In genomic region chr9:121498150-121498486, GRCh38 we compare ENCODE assay signal across 8 cellular contexts. TPM values are rescaled to one million over a fixed set of nuclear protein-coding genes. Genes with fewer than 3 reads are reported as not detected.
DNase-seq lines count a peak whose midpoint lies in the region; ATAC-seq and TF ChIP-seq lines count a peak whose summit lies in the region.

No MANE protein-coding gene starts in this region.

- H3K4me1 Mint-ChIP-seq in activated naive CD4-positive, alpha-beta T cell treated with anti-CD3 and anti-CD28 coated beads for 36 hours (ENCODE audit: low read depth): peaks cover 19% of the 10 kb centered on the region

- DNase-seq in Daoy (ENCODE audit: low read depth): peak; percentile 85
- DNase-seq in IMR-90: peak; percentile 72
- peak; percentile 80 for DNase-seq in NOMO-1 treated with DMSO at 0.1 percent for 48 hours (lab: John Stamatoyannopoulos, UW; ENCODE audit: unreplicated experiment)
- DNase-seq in activated naive CD4-positive, alpha-beta T cell treated with anti-CD3 and anti-CD28 coated beads for 36 hours: peak; percentile 69
- DNase-seq in germinal center (ENCODE audit: low spot score): peak; percentile 91
- peak; percentile 98 for DNase-seq in osteoblast (ENCODE audit: insufficient read length, low spot score, missing footprints)
- no peak for DNase-seq in T1000 (lab: John Stamatoyannopoulos, UW)

- no peaks in the 10 kb centered on the region for H3K36me3 Mint-ChIP-seq in activated naive CD4-positive, alpha-beta T cell treated with anti-CD3 and anti-CD28 coated beads for 36 hours (ENCODE audit: low read depth)

- in situ Hi-C loops in IMR-90 (cut with MboI; ENCODE audit: low sequenced_read_pairs): no loop called here

- no peak overlapping the region for H2AK9ac ChIP-seq in IMR-90 (replicated peaks; ENCODE audit: low read depth, low read length, poor library complexity)

- BruUV-seq in IMR-90 (replicated peaks; lab: Mats Ljungman, UMichigan): no TSS peak

- H3K4me3 Mint-ChIP-seq in activated naive CD4-positive, alpha-beta T cell treated with anti-CD3 and anti-CD28 coated beads for 36 hours: peak overlapping the region; percentile 61

- peaks cover 52% of the 10 kb centered on the region for H3K27me3 Mint-ChIP-seq in activated naive CD4-positive, alpha-beta T cell treated with anti-CD3 and anti-CD28 coated beads for 36 hours (ENCODE audit: low read depth)

- H3K36me3 ChIP-seq in IMR-90 (ENCODE audit: control insufficient read depth, insufficient read depth, low read length) (no peaks in the 10 kb centered on the region), osteoblast (ENCODE audit: insufficient read depth, low read length) (no peaks in the 10 kb centered on the region)

- H3K9ac ChIP-seq in IMR-90 (ENCODE audit: low read depth, low read length): no peak overlapping the region

- H3K27ac Mint-ChIP-seq in activated naive CD4-positive, alpha-beta T cell treated with anti-CD3 and anti-CD28 coated beads for 36 hours: no peak overlapping the region

- H3K4me2 ChIP-seq in IMR-90 (ENCODE audit: low read depth, low read length) (peak overlapping the region; percentile 73), osteoblast (ENCODE audit: insufficient read depth, low read length) (peak overlapping the region; percentile 72)

- no peak overlapping the region for H2BK15ac ChIP-seq in IMR-90 (ENCODE audit: low read depth, low read length)

- intact Hi-C loops in IMR-90 (cut with micrococcal nuclease): loop anchor here (1.0 kb wide), 1 partner anchor 48 kb away; no protein-coding TSS in a partner anchor
- intact Hi-C loops in activated naive CD4-positive, alpha-beta T cell treated with anti-CD3 and anti-CD28 coated beads for 36 hours (cut with micrococcal nuclease): loop anchor here (10.0 kb wide), 2 partner anchors 53 to 173 kb away; no protein-coding TSS in a partner anchor

- H3K79me1 ChIP-seq in IMR-90 (ENCODE audit: low read depth in 1 of 2, low read length in 2 of 2): no peaks in the 10 kb centered on the region

- no peak overlapping the region for H3K56ac ChIP-seq in IMR-90 (ENCODE audit: extremely low read depth, insufficient read depth, low read length)

- CTCF ChIA-PET in IMR-90 (lab: Yijun Ruan, JAX): no interaction called here
- CTCF ChIA-PET in activated naive CD4-positive, alpha-beta T cell treated with anti-CD3 and anti-CD28 coated beads for 36 hours (lab: Charles Lee): interaction anchor here (0.8 to 2.0 kb wide), 4 partner anchors 9 to 497 kb away, joined by 3 to 10 read pairs (median 6); no protein-coding TSS in a partner anchor

- H2BK120ac ChIP-seq in IMR-90 (ENCODE audit: low read depth, low read length): no peak overlapping the region

- H3K9me3 ChIP-seq in IMR-90 (ENCODE audit: control insufficient read depth, insufficient read depth, low read length): peaks cover 2% of the 10 kb centered on the region; the same call in 1 of the 2 replicates
- H3K9me3 ChIP-seq in osteoblast (ENCODE audit: low read depth, low read length): peaks cover 6% of the 10 kb centered on the region

- peak; percentile 68 for ATAC-seq in GM21619 (IDR thresholded peaks at IDR 0.05; ENCODE audit: unreplicated experiment)
- ATAC-seq in IMR-90 (ENCODE audit: low read depth): peak; percentile 60

- peak; percentile 27; the same call in 1 of the 2 replicates for TF ChIP-seq RAD21 in IMR-90 (IDR thresholded peaks at IDR 0.05; ENCODE audit: low read length)

- H3K79me2 ChIP-seq in osteoblast (ENCODE audit: insufficient read depth, low read length): no peaks in the 10 kb centered on the region

- no peak overlapping the region for H3K14ac ChIP-seq in IMR-90 (replicated peaks; ENCODE audit: low read depth, low read length)

- H3K4ac ChIP-seq in IMR-90 (ENCODE audit: low read depth, low read length): no peak overlapping the region

- peak overlapping the region; percentile 24; the same call in 1 of the 2 replicates for H3K23ac ChIP-seq in IMR-90 (ENCODE audit: low read depth, low read length)

- no peak for TF ChIP-seq POLR2A in IMR-90 (IDR thresholded peaks at IDR 0.05; ENCODE audit: low read depth, low read length)

- whole genome bisulfite sequencing in IMR-90 (ENCODE audit: extremely low coverage in 2 of 2, insufficient read length in 1 of 2), 2 experiments: no CpG with 5 or more reads among the region's 4 CpGs

- no peak overlapping the region for H2BK5ac ChIP-seq in IMR-90 (ENCODE audit: low read depth, low read length, poor library complexity, severe bottlenecking)

- no peak overlapping the region for H3K18ac ChIP-seq in IMR-90 (ENCODE audit: low read depth, low read length)

- no peak overlapping the region for H2BK20ac ChIP-seq in IMR-90 (ENCODE audit: low read depth, low read length)

- POLR2A ChIA-PET in IMR-90 (lab: Charles Lee; ENCODE audit: unreplicated experiment): no interaction called here

- H2AFZ ChIP-seq in IMR-90 (replicated peaks; ENCODE audit: low read length, poor library complexity): peak overlapping the region; percentile 67
- H2AFZ ChIP-seq in osteoblast (ENCODE audit: low read length): no peak overlapping the region

- H3K9me3 Mint-ChIP-seq in activated naive CD4-positive, alpha-beta T cell treated with anti-CD3 and anti-CD28 coated beads for 36 hours: peaks cover 4% of the 10 kb centered on the region

- no peak overlapping the region for H4K91ac ChIP-seq in IMR-90 (ENCODE audit: insufficient read depth, low read depth, low read length)

- no peak overlapping the region for H3K27ac ChIP-seq in IMR-90 (ENCODE audit: insufficient read depth, low read length)
- H3K27ac ChIP-seq in osteoblast (ENCODE audit: low read depth, low read length): no peak overlapping the region

- H4K5ac ChIP-seq in IMR-90 (ENCODE audit: low read depth, low read length): no peak overlapping the region

- H3K27me3 ChIP-seq in IMR-90 (ENCODE audit: control insufficient read depth, insufficient read depth, low read length): peaks cover 38% of the 10 kb centered on the region
- peaks cover 32% of the 10 kb centered on the region for H3K27me3 ChIP-seq in osteoblast (ENCODE audit: insufficient read depth, low read length)

- TF ChIP-seq CTCF in IMR-90 (conservative IDR thresholded peaks at IDR 0.05; ENCODE audit: low read depth, low read length) (peak; percentile 60), osteoblast (IDR thresholded peaks at IDR 0.05; ENCODE audit: extremely low read depth, low read depth, low read length) (peak; percentile 71)

- H4K20me1 ChIP-seq in IMR-90 (ENCODE audit: insufficient read depth, low read length) (0 out of 2 replicates have a peak, but pooled peaks cover 4% of the 10 kb centered on the region), osteoblast (ENCODE audit: insufficient read depth, low read length) (no peaks in the 10 kb centered on the region)

- H2AK5ac ChIP-seq in IMR-90 (ENCODE audit: low read depth, low read length): no peak overlapping the region

- H3K4me1 ChIP-seq in IMR-90 (ENCODE audit: control insufficient read depth, insufficient read depth, low read length): peaks cover 5% of the 10 kb centered on the region; the same call in 1 of the 2 replicates
- H3K4me1 ChIP-seq in osteoblast (ENCODE audit: insufficient read depth, low read length): peaks cover 16% of the 10 kb centered on the region

- H3K9me1 ChIP-seq in IMR-90 (ENCODE audit: insufficient read depth, low read length): no peaks in the 10 kb centered on the region

- dilution Hi-C loops in IMR-90 (cut with HindIII; ENCODE audit: low sequenced_read_pairs, unreplicated experiment): no loop called here

- H4K8ac ChIP-seq in IMR-90 (ENCODE audit: low read depth in 2 of 2, low read length in 2 of 2): no peak overlapping the region

- H3K4me3 ChIP-seq in IMR-90 (ENCODE audit: insufficient read depth, low read depth, low read length): no peak overlapping the region
- H3K4me3 ChIP-seq in osteoblast (ENCODE audit: insufficient read depth, low read length): no peak overlapping the region

TF ChIP-seq in IMR-90, 13 proteins besides CTCF, POLR2A, EP300 and RAD21:
- TF ChIP-seq, protein P1, sequence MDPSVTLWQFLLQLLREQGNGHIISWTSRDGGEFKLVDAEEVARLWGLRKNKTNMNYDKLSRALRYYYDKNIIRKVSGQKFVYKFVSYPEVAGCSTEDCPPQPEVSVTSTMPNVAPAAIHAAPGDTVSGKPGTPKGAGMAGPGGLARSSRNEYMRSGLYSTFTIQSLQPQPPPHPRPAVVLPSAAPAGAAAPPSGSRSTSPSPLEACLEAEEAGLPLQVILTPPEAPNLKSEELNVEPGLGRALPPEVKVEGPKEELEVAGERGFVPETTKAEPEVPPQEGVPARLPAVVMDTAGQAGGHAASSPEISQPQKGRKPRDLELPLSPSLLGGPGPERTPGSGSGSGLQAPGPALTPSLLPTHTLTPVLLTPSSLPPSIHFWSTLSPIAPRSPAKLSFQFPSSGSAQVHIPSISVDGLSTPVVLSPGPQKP (IDR thresholded peaks at IDR 0.05; ENCODE audit: borderline replicate concordance, low read depth, low read length): no peak
- TF ChIP-seq CHD1 (IDR thresholded peaks at IDR 0.05; ENCODE audit: low read depth, low read length) (no peak), SMC3 (IDR thresholded peaks at IDR 0.05; ENCODE audit: low read depth, low read length) (peak; percentile 34), CEBPB (IDR thresholded peaks at IDR 0.05; ENCODE audit: low read depth, low read length) (no peak), BHLHE40 (IDR thresholded peaks at IDR 0.05; ENCODE audit: low read depth, low read length) (no peak), RFX5 (IDR thresholded peaks at IDR 0.05; ENCODE audit: low read depth, low read length) (no peak), RCOR1 (IDR thresholded peaks at IDR 0.05; ENCODE audit: insufficient replicate concordance, low read length) (no peak), MAZ (IDR thresholded peaks at IDR 0.05; ENCODE audit: borderline replicate concordance, low read depth, low read length) (no peak), FOS (IDR thresholded peaks at IDR 0.05; ENCODE audit: low read depth, low read length) (no peak)

RNA-seq across cellular contexts. Expression of gene GGTA1, which starts 1.5 kb away (rescaled TPM):
- not detected in 2 replicates for total RNA-seq in Daoy (2014; rRNA removed; shearing (Covaris generic))
- not detected in 2 replicates for total RNA-seq in IMR-90 (2012; rRNA removed)
- not detected in 2 replicates for polyA plus RNA-seq in IMR-90 (2012; rRNA removed)
- polyA plus RNA-seq in IMR-90 (2012; cell fraction: cytosol; rRNA removed): not detected in 2 replicates
- not detected in 2 replicates for polyA plus RNA-seq in IMR-90 (2012; cell fraction: nucleus; rRNA removed; ENCODE audit: low replicate concordance)
- total RNA-seq in activated naive CD4-positive, alpha-beta T cell treated with anti-CD3 and anti-CD28 coated beads for 36 hours: not detected
- total RNA-seq in osteoblast: not detected in 2 replicates
